In genomic region chr12:28866296-28866695, GRCh38 we compare ENCODE assay signal across 23 cellular contexts.
A peak's percentile ranks its signal among the peaks of the same experiment; 100 is the strongest.
DNase-seq lines count a peak whose midpoint lies in the region; ATAC-seq and TF ChIP-seq lines count a peak whose summit lies in the region.
"Had no signal": no experiment of that assay in that cellular context is flagged by ENCODE, and none has a peak within 500 bp of the region (broad histone marks: within the 10 kb centered on the region; RNA-seq: fewer than 3 reads in every experiment).

No MANE protein-coding gene starts in this region.

- DNase-seq in left ventricle myocardium inferior = no peak
- no peak for DNase-seq in left ventricle myocardium superior
- DNase-seq in endodermal cell = no peak
- no peak for DNase-seq in neural crest cell (ENCODE audit: low read depth, low spot score)
- DNase-seq in left colon = no peak
- DNase-seq in ureter (ENCODE audit: low spot score) = no peak
- DNase-seq in NCI-H2081 treated with DMSO at 0.1 percent for 48 hours (lab: John Stamatoyannopoulos, UW) = no peak
- DNase-seq: AML-193; Caco-2; Calu3; CD4-positive, alpha-beta T cell; CD8-positive, alpha-beta T cell; DMS53; DMS79; DND-41; EL; GDM1 had no signal

- H3K4me1 Mint-ChIP-seq in endodermal cell (peaks cover 14% of the 10 kb centered on the region), neural crest cell (peaks cover 45% of the 10 kb centered on the region)
- H3K4me1 Mint-ChIP-seq: B cell had no signal

- peak overlapping the region; percentile 32 for H3K27ac ChIP-seq in left ventricle myocardium inferior (replicated peaks)
- peak overlapping the region; percentile 67 for H3K27ac ChIP-seq in endodermal cell (ENCODE audit: low read depth, low read length)
- H3K27ac ChIP-seq: 22Rv1; A549; BLaER1 treated with 17β-estradiol and CSF1 and Interleukin-3, amounts not matched to agents 10 nM and 100 nM; C4-2B had no signal

- H3K36me3 ChIP-seq in left ventricle myocardium inferior = no peaks in the 10 kb centered on the region
- no peaks in the 10 kb centered on the region for H3K36me3 ChIP-seq in endodermal cell (ENCODE audit: control insufficient read depth, insufficient read depth, low read length)
- H3K36me3 ChIP-seq: BLaER1 treated with 17β-estradiol and CSF1 and Interleukin-3, amounts not matched to agents 10 nM and 100 nM had no signal

- H3K9me3 Mint-ChIP-seq in endodermal cell = no peaks in the 10 kb centered on the region
- H3K9me3 Mint-ChIP-seq in neural crest cell = peaks cover 4% of the 10 kb centered on the region
- H3K9me3 Mint-ChIP-seq: CD8-positive, alpha-beta T cell had no signal

- TF ChIP-seq CTCF in left ventricle myocardium inferior (IDR thresholded peaks at IDR 0.05; ENCODE audit: borderline replicate concordance) = no peak
- no peak for TF ChIP-seq CTCF in endodermal cell (conservative IDR thresholded peaks at IDR 0.05)
- TF ChIP-seq CTCF in neural crest cell (conservative IDR thresholded peaks at IDR 0.05) = no peak

- intact Hi-C loops in left ventricle myocardium inferior (cut with micrococcal nuclease) = no loop called here
- intact Hi-C loops in left ventricle myocardium superior (cut with micrococcal nuclease) = no loop called here
- intact Hi-C loops in left colon (cut with DNase I, micrococcal nuclease) = no loop called here

- 58 to 60% methylated on average over 2 to 3 of the region's 3 CpGs for WGBS in endodermal cell (ENCODE audit: insufficient coverage in 1 of 2, insufficient read length in 1 of 2), 2 experiments

- H3K4me3 ChIP-seq in left ventricle myocardium inferior (no peak overlapping the region), endodermal cell (ENCODE audit: low read length) (no peak overlapping the region)
- H3K4me3 ChIP-seq: A549; BLaER1 treated with 17β-estradiol and CSF1 and Interleukin-3, amounts not matched to agents 10 nM and 100 nM; GM12878 had no signal

- H3K27me3 ChIP-seq in left ventricle myocardium inferior (ENCODE audit: low read depth) = no peaks in the 10 kb centered on the region
- no peaks in the 10 kb centered on the region for H3K27me3 ChIP-seq in endodermal cell (ENCODE audit: control insufficient read depth, insufficient read depth, low read length, poor library complexity, severe bottlenecking)
- H3K27me3 ChIP-seq: BLaER1 treated with 17β-estradiol and CSF1 and Interleukin-3, amounts not matched to agents 10 nM and 100 nM had no signal

- no peaks in the 10 kb centered on the region for H3K27me3 Mint-ChIP-seq in endodermal cell (ENCODE audit: insufficient read depth)
- no peaks in the 10 kb centered on the region for H3K27me3 Mint-ChIP-seq in neural crest cell (ENCODE audit: low read depth)
- H3K27me3 Mint-ChIP-seq: B cell; CD4-positive, alpha-beta T cell had no signal

- ATAC-seq in left ventricle myocardium superior (no peak), left colon (no peak)
- ATAC-seq: A549; CD8-positive, alpha-beta T cell; GM12878 had no signal

- H3K9me3 ChIP-seq in left ventricle myocardium inferior (replicated peaks) = no peaks in the 10 kb centered on the region
- H3K9me3 ChIP-seq in endodermal cell (ENCODE audit: control insufficient read depth, low read length) = no peaks in the 10 kb centered on the region
- H3K9me3 ChIP-seq: A549; BLaER1 treated with 17β-estradiol and CSF1 and Interleukin-3, amounts not matched to agents 10 nM and 100 nM; Caco-2 had no signal

- H3K4me3 Mint-ChIP-seq in endodermal cell (no peak overlapping the region), neural crest cell (no peak overlapping the region)
- H3K4me3 Mint-ChIP-seq: B cell; CD4-positive, alpha-beta T cell; CD8-positive, alpha-beta T cell had no signal

- H3K4me1 ChIP-seq in left ventricle myocardium inferior (peaks cover 3% of the 10 kb centered on the region), endodermal cell (ENCODE audit: control insufficient read depth, insufficient read depth, low read length) (no peaks in the 10 kb centered on the region)
- H3K4me1 ChIP-seq: Caco-2 had no signal

- no peak overlapping the region for H3K9ac ChIP-seq in endodermal cell (ENCODE audit: extremely low read depth, low read length, poor library complexity, severe bottlenecking)
- H3K9ac ChIP-seq: BLaER1 treated with 17β-estradiol and CSF1 and Interleukin-3, amounts not matched to agents 10 nM and 100 nM had no signal

- no peaks in the 10 kb centered on the region for H3K36me3 Mint-ChIP-seq in endodermal cell (ENCODE audit: low read depth)
- no peaks in the 10 kb centered on the region for H3K36me3 Mint-ChIP-seq in neural crest cell (ENCODE audit: low read depth)
- H3K36me3 Mint-ChIP-seq: CD8-positive, alpha-beta T cell had no signal

- H3K27ac Mint-ChIP-seq in endodermal cell = no peak overlapping the region
- peak overlapping the region; percentile 72 for H3K27ac Mint-ChIP-seq in neural crest cell (ENCODE audit: unreplicated experiment)
- H3K27ac Mint-ChIP-seq: B cell; CD4-positive, alpha-beta T cell; CD8-positive, alpha-beta T cell had no signal
